In the genomic region with DNA sequence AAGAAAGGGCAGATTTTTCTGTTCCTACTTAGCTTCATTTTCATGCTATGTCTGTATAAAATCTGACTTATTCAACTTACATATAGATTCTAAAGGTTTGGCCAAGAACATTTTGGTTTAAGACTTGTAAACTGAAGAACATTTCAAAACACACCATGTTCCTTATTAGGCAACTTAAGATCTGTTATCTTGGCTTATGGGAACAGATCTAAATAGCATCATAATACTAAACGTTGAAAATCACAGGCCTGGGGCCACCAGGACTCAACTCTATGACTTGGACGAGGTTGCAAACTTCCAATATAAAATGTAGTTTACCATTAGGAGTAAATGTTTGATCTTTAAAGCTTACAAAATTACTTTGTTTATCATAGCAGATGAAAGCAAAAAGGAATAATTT, we compare ENCODE assay signal across 25 cellular contexts. TPM values are rescaled to one million over a fixed set of nuclear protein-coding genes. Genes with fewer than 3 reads are reported as not detected.
DNase-seq lines count a peak whose midpoint lies in the region; TF ChIP-seq lines count a peak whose summit lies in the region.
"Had no signal": no experiment of that assay in that cellular context is flagged by ENCODE, and none has a peak within 500 bp of the region (broad histone marks: within the 10 kb centered on the region; RNA-seq: fewer than 3 reads in every experiment).

No MANE protein-coding gene starts in this region.

- H3K4me1 ChIP-seq in adipocyte (ENCODE audit: control insufficient read depth, insufficient read depth, low read length): peaks cover 33% of the 10 kb centered on the region
- H3K4me1 ChIP-seq: adrenal gland had no signal

- TF ChIP-seq CTCF in fibroblast of pulmonary artery (IDR thresholded peaks at IDR 0.05; ENCODE audit: low read length, missing control alignments): no peak
- TF ChIP-seq CTCF in GM20000 (IDR thresholded peaks at IDR 0.05; ENCODE audit: extremely low read depth, missing control alignments): no peak

- no peak overlapping the region for H3K4me3 Mint-ChIP-seq in activated CD4-positive, alpha-beta T cell treated with anti-CD3 and anti-CD28 coated beads, Interleukin-2, amount 10 ng/mL, durations not matched to agents 7 days and 5 days
- H3K4me3 Mint-ChIP-seq: IgD-negative memory B cell had no signal

- no peak overlapping the region for H3K9ac ChIP-seq in adipocyte (ENCODE audit: low read length)

- no peaks in the 10 kb centered on the region for H3K27me3 ChIP-seq in adipocyte (replicated peaks; ENCODE audit: control insufficient read depth, insufficient read depth, low read length)
- H3K27me3 ChIP-seq: adrenal gland, stomach, upper lobe of left lung had no signal

- no peaks in the 10 kb centered on the region for H3K36me3 Mint-ChIP-seq in activated CD4-positive, alpha-beta T cell treated with anti-CD3 and anti-CD28 coated beads, Interleukin-2, amount 10 ng/mL, durations not matched to agents 7 days and 5 days (ENCODE audit: low read depth)
- H3K36me3 Mint-ChIP-seq: IgD-negative memory B cell had no signal

- H3K27ac Mint-ChIP-seq in activated CD4-positive, alpha-beta T cell treated with anti-CD3 and anti-CD28 coated beads, Interleukin-2, amount 10 ng/mL, durations not matched to agents 7 days and 5 days: no peak overlapping the region
- H3K27ac Mint-ChIP-seq: IgD-negative memory B cell had no signal

- POLR2A ChIA-PET in activated CD4-positive, alpha-beta T cell treated with anti-CD3 and anti-CD28 coated beads, Interleukin-2, amount 10 ng/mL, durations not matched to agents 7 days and 5 days (lab: Charles Lee): no interaction called here

- peak; percentile 14 for DNase-seq in DMS 273 (lab: John Stamatoyannopoulos, UW; ENCODE audit: unreplicated experiment)
- no peak for DNase-seq in DMS 273 treated with DMSO at 0.1 percent for 48 hours (lab: John Stamatoyannopoulos, UW)
- peak; percentile 67 for DNase-seq in adipocyte (ENCODE audit: low read depth)
- DNase-seq in fibroblast of pulmonary artery (ENCODE audit: low read depth): peak; percentile 58
- DNase-seq in superior temporal gyrus (ENCODE audit: extremely low spot score): peak; percentile 47
- DNase-seq in GM20000 (ENCODE audit: low spot score): no peak
- DNase-seq in activated effector memory CD4-positive, alpha-beta T cell treated with Interleukin-2 at 50 U/mL for 16 hours: no peak
- no peak for DNase-seq in activated CD4-positive, alpha-beta T cell treated with anti-CD3 and anti-CD28 coated beads, Interleukin-2, amount 10 ng/mL, durations not matched to agents 7 days and 5 days
- DNase-seq: activated CD4-positive, alpha-beta T cell treated with anti-CD3 and anti-CD28 coated beads, Interleukin-2, amount 50 U/mL, for 1 hour; activated CD8-positive, alpha-beta memory T cell treated with anti-CD3 and anti-CD28 coated beads, Interleukin-2, amount 50 U/mL, for 4 hours; activated effector memory CD4-positive, alpha-beta T cell treated with anti-CD3 and anti-CD28 coated beads, Interleukin-2, amount 50 U/mL, for 16 hours; adrenal gland; DMS79 treated with DMSO at 0.1 percent for 48 hours; glutamatergic neuron; MM.1S; NCI-H1436 treated with DMSO at 0.1 percent for 48 hours; NCI-H2171; posterior cingulate gyrus; SHP77 treated with DMSO at 0.1 percent for 48 hours; stimulated activated CD4-positive, alpha-beta T cell treated with anti-CD3 and anti-CD28 coated beads, Interleukin-4, amount 100 ng/mL, for 4 hours; stomach; T-helper 1 cell; upper lobe of left lung had no signal

- no peak overlapping the region for H3K4me3 ChIP-seq in adipocyte (ENCODE audit: low read length)
- H3K4me3 ChIP-seq in fibroblast of pulmonary artery (replicated peaks; ENCODE audit: low read depth, low read length): no peak overlapping the region
- H3K4me3 ChIP-seq: adrenal gland, stomach, upper lobe of left lung had no signal

- H3K36me3 ChIP-seq in adipocyte (ENCODE audit: control insufficient read depth, insufficient read depth, low read length, severe bottlenecking): no peaks in the 10 kb centered on the region
- H3K36me3 ChIP-seq: adrenal gland, stomach, upper lobe of left lung had no signal

- H3K9me3 Mint-ChIP-seq in activated CD4-positive, alpha-beta T cell treated with anti-CD3 and anti-CD28 coated beads, Interleukin-2, amount 10 ng/mL, durations not matched to agents 7 days and 5 days: no peaks in the 10 kb centered on the region
- H3K9me3 Mint-ChIP-seq: IgD-negative memory B cell, nephron had no signal

- CTCF ChIA-PET in activated CD4-positive, alpha-beta T cell treated with anti-CD3 and anti-CD28 coated beads, Interleukin-2, amount 10 ng/mL, durations not matched to agents 7 days and 5 days (lab: Charles Lee): no interaction called here

- H3K27me3 Mint-ChIP-seq in activated CD4-positive, alpha-beta T cell treated with anti-CD3 and anti-CD28 coated beads, Interleukin-2, amount 10 ng/mL, durations not matched to agents 7 days and 5 days: peaks cover 8% of the 10 kb centered on the region

- H3K4me1 Mint-ChIP-seq in activated CD4-positive, alpha-beta T cell treated with anti-CD3 and anti-CD28 coated beads, Interleukin-2, amount 10 ng/mL, durations not matched to agents 7 days and 5 days: peaks cover 8% of the 10 kb centered on the region
- H3K4me1 Mint-ChIP-seq: IgD-negative memory B cell had no signal

- H3K9me3 ChIP-seq in adipocyte (ENCODE audit: control insufficient read depth, low read length): no peaks in the 10 kb centered on the region
- H3K9me3 ChIP-seq: adrenal gland, stomach, upper lobe of left lung had no signal

RNA-seq across cellular contexts. Expression of a gene that starts 8.5 kb away (rescaled TPM):
- total RNA-seq in activated CD4-positive, alpha-beta T cell treated with anti-CD3 and anti-CD28 coated beads, Interleukin-2, amount 10 ng/mL, durations not matched to agents 7 days and 5 days: 1 to 10 TPM; 1.7 to 2.4 TPM

Comparison
In these comparisons a context has a peak if more than half of its experiments do, and no peak if none do; other contexts are left out.
1. DNase-seq: peak in DMS 273 (single experiment), adipocyte (single experiment), fibroblast of pulmonary artery (single experiment) and superior temporal gyrus (single experiment); none in DMS 273 treated with DMSO at 0.1 percent for 48 hours (single experiment), GM20000 (single experiment), activated effector memory CD4-positive, alpha-beta T cell treated with Interleukin-2 at 50 U/mL for 16 hours (single experiment) and activated CD4-positive, alpha-beta T cell treated with anti-CD3 and anti-CD28 coated beads, Interleukin-2, amount 10 ng/mL, durations not matched to agents 7 days and 5 days (single experiment).